ENCODE assay signal across 30 cellular contexts in genomic region chr10:65968437-65968836, GRCh38.
"Had no signal": no experiment of that assay in that cellular context is flagged by ENCODE, and none has a peak within 500 bp of the region (broad histone marks: within the 10 kb centered on the region; RNA-seq: fewer than 3 reads in every experiment).

No MANE protein-coding gene starts in this region.

- H3K4me1 ChIP-seq: ascending aorta had no signal

- H3K27ac ChIP-seq: ascending aorta, cardiac muscle cell, VCaP had no signal

- H3K27me3 ChIP-seq: ascending aorta, cardiac muscle cell had no signal

- H3K4me3 ChIP-seq: ascending aorta, cardiac muscle cell had no signal

- ATAC-seq: activated CD8-positive, alpha-beta T cell treated with anti-CD3 and anti-CD28 coated beads for 36 hours; activated naive CD8-positive, alpha-beta T cell treated with anti-CD3 and anti-CD28 coated beads, Interleukin-2, amount 50 U/mL, for 24 hours; activated T-cell treated with anti-CD3 and anti-CD28 coated beads, Interleukin-2, amount 50 U/mL, for 4 hours; activated T-cell treated with anti-CD3 and anti-CD28 coated beads, Interleukin-2, amount 50 U/mL, for 72 hours; activated T-helper 17 cell treated with anti-CD3 and anti-CD28 coated beads, Interleukin-2, amount 50 U/mL, for 72 hours had no signal

- H3K36me3 ChIP-seq: ascending aorta, cardiac muscle cell had no signal

- FAIRE-seq: bronchial epithelial cell, TTC549 had no signal

- DNase-seq: activated B cell treated with CpG ODN at 0.5 μM for 24 hours; activated CD4-positive, alpha-beta memory T cell treated with anti-CD3 and anti-CD28 coated beads for 36 hours; activated CD4-positive, alpha-beta T cell treated with anti-CD3 and anti-CD28 coated beads for 4 hours; activated CD4-positive, alpha-beta T cell treated with anti-CD3 and anti-CD28 coated beads, Interleukin-2, amount 10 ng/mL, durations not matched to agents 24 days and 14 days; activated CD4-positive, alpha-beta T cell treated with anti-CD3 and anti-CD28 coated beads, Interleukin-2, amount 50 U/mL, for 1 hour; activated CD4-positive, alpha-beta T cell treated with anti-CD3 and anti-CD28 coated beads, Interleukin-2, amount 50 U/mL, for 4 hours; activated CD4-positive, CD25-positive, alpha-beta regulatory T cell treated with anti-CD3 and anti-CD28 coated beads, Interleukin-2, amount 50 U/mL, for 72 hours; activated CD8-positive, alpha-beta memory T cell treated with anti-CD3 and anti-CD28 coated beads, Interleukin-2, amount 50 U/mL, for 4 hours; activated CD8-positive, alpha-beta T cell treated with anti-CD3 and anti-CD28 coated beads for 36 hours; activated gamma-delta T cell; activated naive CD4-positive, alpha-beta T cell treated with anti-CD3 and anti-CD28 coated beads, Interleukin-2, amount 10 ng/mL, durations not matched to agents 7 days and 5 days; activated naive CD4-positive, alpha-beta T cell treated with Interleukin-2 at 50 U/mL for 16 hours; activated naive CD8-positive, alpha-beta T cell treated with anti-CD3 and anti-CD28 coated beads, Interleukin-2, amount 10 ng/mL, durations not matched to agents 7 days and 5 days; activated naive CD8-positive, alpha-beta T cell treated with anti-CD3 and anti-CD28 coated beads, Interleukin-2, amount 50 U/mL, for 24 hours; activated T-cell treated with anti-CD3 and anti-CD28 coated beads for 4 hours; activated T-cell treated with anti-CD3 and anti-CD28 coated beads, Interleukin-2, amount 50 U/mL, for 1 hour; activated T-cell treated with anti-CD3 and anti-CD28 coated beads, Interleukin-2, amount 50 U/mL, for 4 hours; activated T-cell treated with anti-CD3 and anti-CD28 coated beads, Interleukin-2, amount 50 U/mL, for 72 hours; amygdala; anterior cingulate cortex; caudate nucleus; cerebellar nuclear complex; T-helper 2 cell; T-helper 9 cell had no signal
